In genomic region chr22:30635273-30636225, GRCh38 we compare ENCODE assay signal across 8 cellular contexts. TPM values are rescaled to one million over a fixed set of nuclear protein-coding genes. Genes with fewer than 3 reads are reported as not detected.
DNase-seq lines count a peak whose midpoint lies in the region; ATAC-seq and TF ChIP-seq lines count a peak whose summit lies in the region.

Gene SLC35E4, plus strand, starts transcription at chr22:30635781. Its CDS starts 670 bp downstream, at chr22:30636451.

- H3K4me2 ChIP-seq in mammary epithelial cell (ENCODE audit: insufficient read depth, low read depth, low read length) = peak within 1 kb of the TSS; percentile 96

- peak within 1 kb of the TSS; percentile 43 for H3K9ac ChIP-seq in mammary epithelial cell (ENCODE audit: insufficient read depth, low read length)

- peaks cover 1 to 4% (median 3%) of the 10 kb centered on the region in 3 donors for H3K27me3 Mint-ChIP-seq in immature natural killer cell (ENCODE audit: low read depth in 3 of 3)

- H4K20me1 ChIP-seq in mammary epithelial cell (ENCODE audit: insufficient read depth, low read length) = no peaks in the 10 kb centered on the region

- H3K27ac Mint-ChIP-seq in immature natural killer cell = peak within 1 kb of the TSS; percentile 86 to 96 (median 94)

- H3K36me3 ChIP-seq in WERI-Rb-1 = no peaks in the 10 kb centered on the region
- no peaks in the 10 kb centered on the region for H3K36me3 ChIP-seq in mammary epithelial cell (ENCODE audit: insufficient read depth, low read length)

- intact Hi-C loops in mammary epithelial cell (cut with micrococcal nuclease) = loop anchor here (1.0 to 2.0 kb wide), 3 partner anchors 59 to 513 kb away; partner anchors contain the start of gene OSBP2

- H3K4me1 ChIP-seq in mammary epithelial cell (ENCODE audit: insufficient read depth, low read length) = peaks cover 27% of the 10 kb centered on the region

- H3K9me3 ChIP-seq in WERI-Rb-1 (ENCODE audit: severe bottlenecking) = peaks cover 7% of the 10 kb centered on the region
- H3K9me3 ChIP-seq in mammary epithelial cell (replicated peaks; ENCODE audit: insufficient read depth, low read length) = no peaks in the 10 kb centered on the region

- peak within 1 kb of the TSS; percentile 81 for H3K27ac ChIP-seq in WERI-Rb-1
- peak within 1 kb of the TSS; percentile 12 for H3K27ac ChIP-seq in mammary epithelial cell (ENCODE audit: insufficient read depth, low read depth, low read length)

- peak; percentile 88 for DNase-seq in 8988T
- DNase-seq in NCI-H2171 (lab: John Stamatoyannopoulos, UW) = peak; percentile 89
- peak; percentile 95 for DNase-seq in WERI-Rb-1
- peak; percentile 88 for DNase-seq in mammary epithelial cell
- peak; percentile 90 to 92 (median 92) for DNase-seq in immature natural killer cell
- peak; percentile 49 for DNase-seq in smooth muscle cell of the brain vasculature (ENCODE audit: low read depth, low spot score)

- ATAC-seq in GM18519 (IDR thresholded peaks at IDR 0.05; ENCODE audit: low FRiP score, unreplicated experiment) = peak; percentile 33
- peak; percentile 20 for ATAC-seq in HG03060 (IDR thresholded peaks at IDR 0.05; ENCODE audit: low read depth, unreplicated experiment)

- peaks cover 16% of the 10 kb centered on the region for H3K79me2 ChIP-seq in mammary epithelial cell (ENCODE audit: insufficient read depth, low read length)

- TF ChIP-seq CTCF in WERI-Rb-1 (IDR thresholded peaks at IDR 0.05; ENCODE audit: low read depth, low read length) = peak; percentile 33; the same call in 1 of the 2 replicates
- TF ChIP-seq CTCF in mammary epithelial cell (conservative IDR thresholded peaks at IDR 0.05 in 1 of 2, IDR thresholded peaks at IDR 0.05 in 1 of 2; ENCODE audit: extremely low read depth in 1 of 2, insufficient read depth in 1 of 2, low read depth in 1 of 2, low read length in 2 of 2) = peak in 1 of 2 donors; percentile 16

- in situ Hi-C loops in mammary epithelial cell (cut with MboI; ENCODE audit: low sequenced_read_pairs in 2 of 2) = loop anchor here (10.0 to 25.0 kb wide), 2 partner anchors 252 to 269 kb away; no protein-coding TSS in a partner anchor

- CTCF ChIA-PET in mammary epithelial cell (lab: Charles Lee; ENCODE audit: low non-redundant PET) = interaction anchor here (0.6 to 2.2 kb wide), 4 partner anchors 29 to 286 kb away, joined by 4 to 34 read pairs (median 11); no protein-coding TSS in a partner anchor

- peaks cover 19 to 20% of the 10 kb centered on the region in 2 donors for H3K4me1 Mint-ChIP-seq in immature natural killer cell

- 2% methylated on average over 21 of the region's 75 CpGs for WGBS in mammary epithelial cell (ENCODE audit: low coverage, missing lambda C conversion rate)

- H3K4me3 ChIP-seq in WERI-Rb-1 (ENCODE audit: low read depth, low read length) (peak within 1 kb of the TSS; percentile 60), mammary epithelial cell (replicated peaks in 1 of 3; ENCODE audit: insufficient read depth in 1 of 3, low read depth in 2 of 3, low read length in 3 of 3) (peak within 1 kb of the TSS; percentile 19 to 60 (median 57))

- H3K27me3 ChIP-seq in WERI-Rb-1 (ENCODE audit: insufficient read depth, low read depth, severe bottlenecking) (no peaks in the 10 kb centered on the region), mammary epithelial cell (ENCODE audit: insufficient read depth, low read length) (no peaks in the 10 kb centered on the region)

- H3K9me3 Mint-ChIP-seq in immature natural killer cell = peaks cover 0 to 2% (median 0%) of the 10 kb centered on the region in 6 donors

- H3K4me3 Mint-ChIP-seq in immature natural killer cell = peak within 1 kb of the TSS; percentile 80 to 92 (median 85)

- peaks cover 0 to 4% (median 0%) of the 10 kb centered on the region in 3 donors for H3K36me3 Mint-ChIP-seq in immature natural killer cell

- dilution Hi-C loops in mammary epithelial cell (cut with HindIII; ENCODE audit: low sequenced_read_pairs) = no loop called here

- BruUV-seq in mammary epithelial cell (replicated peaks; lab: Mats Ljungman, UMichigan) = TSS peak; percentile 57

- H2AFZ ChIP-seq in mammary epithelial cell (ENCODE audit: low read depth, low read length) = peak within 1 kb of the TSS; percentile 94

RNA-seq across cellular contexts. Expression of gene SLC35E4, which starts in this region (rescaled TPM):
- 10 to 100 TPM in 1 of 2 donors, 1 to 10 TPM in 1; 9.9 to 10.0 TPM for total RNA-seq in mammary epithelial cell
- 4.2 TPM for polyA plus RNA-seq in mammary epithelial cell
- 2.3 TPM for polyA minus RNA-seq in mammary epithelial cell
- 1 to 10 TPM; 1.4 to 2.7 (median 2.7) TPM for polyA plus RNA-seq in immature natural killer cell

Comparison
In these comparisons a context has a peak if more than half of its experiments do, and no peak if none do; other contexts are left out.
1. Peak in every context shown above with its lines: DNase-seq, ATAC-seq, H3K4me3 ChIP-seq and H3K27ac ChIP-seq.